In genomic region chr22:31290494-31291402, GRCh38 we compare ENCODE assay signal across 8 cellular contexts. TPM values are rescaled to one million over a fixed set of nuclear protein-coding genes. Genes with fewer than 3 reads are reported as not detected.
A peak's percentile ranks its signal among the peaks of the same experiment; 100 is the strongest.
DNase-seq lines count a peak whose midpoint lies in the region; ATAC-seq and TF ChIP-seq lines count a peak whose summit lies in the region.

No MANE protein-coding gene starts in this region.

- POLR2A ChIA-PET in activated CD4-positive, alpha-beta T cell treated with anti-CD3 and anti-CD28 coated beads for 36 hours (lab: Charles Lee): interaction anchor here (0.7 to 5.6 kb wide), 9 partner anchors 13 to 641 kb away, joined by 3 to 38 read pairs (median 4); partner anchors contain the start of genes MORC2, PATZ1 and SELENOM

- peak overlapping the region; percentile 90 for H3K4me3 Mint-ChIP-seq in activated CD4-positive, alpha-beta T cell treated with anti-CD3 and anti-CD28 coated beads for 36 hours
- H3K4me3 Mint-ChIP-seq in chondrocyte (ENCODE audit: unreplicated experiment): peak overlapping the region; percentile 94

- DNase-seq in AG10803 (ENCODE audit: low read depth) (peak; percentile 88), NCI-H510A (lab: John Stamatoyannopoulos, UW) (peak; percentile 90), chondrocyte (ENCODE audit: low spot score) (peak; percentile 96)
- peak; percentile 97 for DNase-seq in activated CD4-positive, alpha-beta T cell treated with anti-CD3 and anti-CD28 coated beads for 36 hours
- peak; percentile 86 to 87 for DNase-seq in stimulated activated CD4-positive, alpha-beta T cell treated with anti-CD3 and anti-CD28 coated beads, Interleukin-1b, Interleukin-23, amount 100 ng/mL, for 4 hours (ENCODE audit: low read depth in 2 of 2)

- peak overlapping the region; percentile 97 for H3K27ac Mint-ChIP-seq in activated CD4-positive, alpha-beta T cell treated with anti-CD3 and anti-CD28 coated beads for 36 hours
- peak overlapping the region; percentile 96 for H3K27ac Mint-ChIP-seq in chondrocyte (ENCODE audit: unreplicated experiment)

- no peak for TF ChIP-seq CTCF in AG10803 (conservative IDR thresholded peaks at IDR 0.05; ENCODE audit: low read length)
- TF ChIP-seq CTCF in chondrocyte (IDR thresholded peaks at IDR 0.05): no peak

- no peaks in the 10 kb centered on the region for H3K27me3 Mint-ChIP-seq in activated CD4-positive, alpha-beta T cell treated with anti-CD3 and anti-CD28 coated beads for 36 hours
- no peaks in the 10 kb centered on the region for H3K27me3 Mint-ChIP-seq in chondrocyte (ENCODE audit: low read depth)

- H3K4me1 Mint-ChIP-seq in activated CD4-positive, alpha-beta T cell treated with anti-CD3 and anti-CD28 coated beads for 36 hours: peaks cover 71% of the 10 kb centered on the region
- peaks cover 34% of the 10 kb centered on the region for H3K4me1 Mint-ChIP-seq in chondrocyte (ENCODE audit: low read depth)

- peak overlapping the region; percentile 99 for H3K27ac ChIP-seq in layer of hippocampus (ENCODE audit: low read depth, low read length)

- peak overlapping the region; percentile 91 for H3K4me3 ChIP-seq in AG10803 (ENCODE audit: low read length)

- no peaks in the 10 kb centered on the region for H3K27me3 ChIP-seq in layer of hippocampus (ENCODE audit: control insufficient read depth, insufficient read depth, low read length)

- H3K36me3 Mint-ChIP-seq in activated CD4-positive, alpha-beta T cell treated with anti-CD3 and anti-CD28 coated beads for 36 hours (ENCODE audit: low read depth): peaks cover 29% of the 10 kb centered on the region
- H3K36me3 Mint-ChIP-seq in chondrocyte (ENCODE audit: low read depth): peaks cover 3% of the 10 kb centered on the region

- intact Hi-C loops in activated CD4-positive, alpha-beta T cell treated with anti-CD3 and anti-CD28 coated beads for 36 hours (cut with DNase I, micrococcal nuclease): loop anchor here (1.0 to 5.0 kb wide), 16 partner anchors 57 to 868 kb away; partner anchors contain the start of genes LIMK2 (in 2 of the 2), DEPDC5 (in 1 of the 2), DRG1 (in 1 of the 2) and MORC2 (in 1 of the 2)

- ATAC-seq in GM19035 (IDR thresholded peaks at IDR 0.05; ENCODE audit: unreplicated experiment) (peak; percentile 91), HG03280 (IDR thresholded peaks at IDR 0.05; ENCODE audit: unreplicated experiment) (peak; percentile 93)
- ATAC-seq in activated CD4-positive, alpha-beta T cell treated with anti-CD3 and anti-CD28 coated beads for 36 hours: peak; percentile 78

- CTCF ChIA-PET in activated CD4-positive, alpha-beta T cell treated with anti-CD3 and anti-CD28 coated beads for 36 hours (lab: Charles Lee): interaction anchor here (0.8 to 2.8 kb wide), 11 partner anchors 9 to 82 kb away, joined by 3 to 24 read pairs (median 6); no protein-coding TSS in a partner anchor

- H3K9me3 Mint-ChIP-seq in activated CD4-positive, alpha-beta T cell treated with anti-CD3 and anti-CD28 coated beads for 36 hours (ENCODE audit: low read depth): peaks cover 2% of the 10 kb centered on the region
- H3K9me3 Mint-ChIP-seq in chondrocyte (ENCODE audit: low read depth): no peaks in the 10 kb centered on the region

RNA-seq across cellular contexts. Expression of gene PIK3IP1, which starts 1.5 kb away (rescaled TPM):
- 10 to 100 TPM; 14.2 to 15.1 TPM for total RNA-seq in activated CD4-positive, alpha-beta T cell treated with anti-CD3 and anti-CD28 coated beads for 36 hours
- total RNA-seq in chondrocyte: 5.0 to 6.8 TPM (median 5.6 TPM) in 3 replicates

RNA-seq across cellular contexts. Expression of gene PATZ1, which starts 55.4 kb away (rescaled TPM):
- total RNA-seq in activated CD4-positive, alpha-beta T cell treated with anti-CD3 and anti-CD28 coated beads for 36 hours: 10 to 100 TPM; 22.9 to 23.9 TPM
- total RNA-seq in chondrocyte: 18.6 to 19.9 TPM (median 18.9 TPM) in 3 replicates

Comparison
In these comparisons a context has a peak if more than half of its experiments do, and no peak if none do; other contexts are left out.
1. Peak in every context shown above with its lines: DNase-seq, ATAC-seq, H3K4me3 ChIP-seq and H3K27ac ChIP-seq.